In the genomic region with DNA sequence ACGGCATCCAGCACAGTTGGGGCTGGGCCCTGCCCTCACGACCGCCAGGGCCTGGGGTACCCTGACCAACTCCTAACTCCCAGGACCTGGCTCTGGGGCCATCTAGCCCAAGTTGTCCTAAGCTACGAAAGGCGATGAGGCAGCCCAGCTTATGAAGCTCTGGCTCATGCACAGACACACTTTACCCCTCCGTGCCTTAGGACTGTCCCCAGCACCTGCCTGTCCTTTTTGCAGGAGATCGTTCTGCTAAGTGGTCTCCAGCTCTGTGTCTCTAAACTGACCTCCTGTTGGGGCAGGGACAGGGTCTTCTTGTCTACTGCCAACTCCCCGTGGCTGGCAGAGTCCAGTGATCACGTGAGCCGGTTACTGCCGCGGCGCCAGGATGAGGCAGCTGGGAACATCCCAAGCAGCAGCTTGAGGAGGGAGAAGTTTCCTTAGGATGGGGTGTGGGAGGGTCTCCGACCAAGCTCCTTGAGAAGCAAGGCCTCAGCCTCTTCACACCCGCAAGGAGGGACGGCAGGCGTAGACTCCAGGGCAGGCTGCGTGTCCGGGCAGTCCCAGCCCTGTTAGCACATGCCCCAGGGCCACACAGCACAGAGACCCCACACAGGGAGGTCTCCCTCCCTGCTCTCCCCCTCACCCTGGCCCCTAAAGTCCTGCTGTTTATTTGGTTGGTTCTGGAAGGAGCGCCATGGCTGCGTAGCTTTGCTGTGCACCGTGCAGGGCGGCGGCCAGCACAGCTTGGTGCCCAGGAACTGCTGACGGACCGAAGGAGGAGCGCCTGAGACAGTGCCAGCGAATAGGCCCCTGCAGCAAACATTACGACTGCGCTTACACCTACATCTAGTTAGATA, we compare ENCODE assay signal across 12 cellular contexts. TPM values are rescaled to one million over a fixed set of nuclear protein-coding genes. Genes with fewer than 3 reads are reported as not detected.
DNase-seq lines count a peak whose midpoint lies in the region; ATAC-seq, FAIRE-seq and TF ChIP-seq lines count a peak whose summit lies in the region.
"Had no signal": no experiment of that assay in that cellular context is flagged by ENCODE, and none has a peak within 500 bp of the region (broad histone marks: within the 10 kb centered on the region; RNA-seq: fewer than 3 reads in every experiment).

No MANE protein-coding gene starts in this region.

- TF ChIP-seq EP300 in HepG2 (IDR thresholded peaks at IDR 0.05; ENCODE audit: low read depth in 2 of 2, low read length in 2 of 2): no peak
- no peak for TF ChIP-seq EP300 in HepG2 (CRISPR knock-in tag; IDR thresholded peaks at IDR 0.05; ENCODE audit: borderline replicate concordance)

- POLR2A ChIA-PET in HepG2 (lab: Yijun Ruan, JAX): no interaction called here
- POLR2A ChIA-PET in A673 (lab: Charles Lee; ENCODE audit: low non-redundant PET): no interaction called here

- H3K27me3 ChIP-seq in right lobe of liver (no peaks in the 10 kb centered on the region), HepG2 (ENCODE audit: control insufficient read depth in 1 of 2, insufficient read depth in 2 of 2, low read length in 2 of 2) (peaks cover 16 to 89% of the 10 kb centered on the region in 2 experiments), neural progenitor cell (no peaks in the 10 kb centered on the region), A673 (replicated peaks; ENCODE audit: insufficient read depth, low read depth, low read length, poor library complexity) (no peaks in the 10 kb centered on the region)
- no peaks in the 10 kb centered on the region for H3K27me3 ChIP-seq in effector memory CD4-positive, alpha-beta T cell (replicated peaks; ENCODE audit: control insufficient read depth, insufficient read depth, low read length, poor library complexity, severe bottlenecking)

- peaks cover 5% of the 10 kb centered on the region for H3F3A ChIP-seq in neural progenitor cell (ENCODE audit: low read depth)

- in situ Hi-C loops in HepG2 (cut with HindIII; ENCODE audit: extremely low pct_ligation_motif_present, low pct_unique_long_range_greater_than_20kb): no loop called here

- H3K9me3 Mint-ChIP-seq in neural progenitor cell: no peaks in the 10 kb centered on the region
- H3K9me3 Mint-ChIP-seq: stimulated activated memory B cell treated with anti-CD40 and anti-IgM and Interleukin-4, amounts not matched to agents 10 μg/mL and 1 μg/mL and 100 μg/mL, for 72 hours had no signal

- no peak for TF ChIP-seq RAD21 in HepG2 (CRISPR knock-in tag; IDR thresholded peaks at IDR 0.05)

- DNase-seq in right lobe of liver (peak; percentile 14 to 51 (median 45)), HepG2 (ENCODE audit: low spot score) (no peak), ecto neural progenitor cell (ENCODE audit: low spot score) (peak; percentile 43), neural progenitor cell (ENCODE audit: low spot score) (no peak), iPS-NIHi11 (ENCODE audit: low spot score) (no peak), NCI-H446 treated with DMSO at 0.1 percent for 48 hours (lab: John Stamatoyannopoulos, UW) (no peak), A673 (ENCODE audit: low spot score) (no peak)
- no peak for DNase-seq in effector memory CD4-positive, alpha-beta T cell
- DNase-seq: SHP77 treated with DMSO at 0.1 percent for 48 hours; stimulated activated CD4-positive, alpha-beta T cell treated with anti-CD3 and anti-CD28 coated beads, Interleukin-1b, Interleukin-23, amount 100 ng/mL, for 48 hours had no signal

- H3K4me2 ChIP-seq in HepG2 (ENCODE audit: low read depth, low read length): no peak overlapping the region
- H3K4me2 ChIP-seq in neural progenitor cell: no peak overlapping the region

- H3K36me3 ChIP-seq in right lobe of liver: no peaks in the 10 kb centered on the region
- H3K36me3 ChIP-seq in HepG2 (replicated peaks in 1 of 2; ENCODE audit: control insufficient read depth in 1 of 2, insufficient read depth in 2 of 2, low read length in 2 of 2): no peaks in the 10 kb centered on the region
- H3K36me3 ChIP-seq in neural progenitor cell: no peaks in the 10 kb centered on the region
- H3K36me3 ChIP-seq in effector memory CD4-positive, alpha-beta T cell (ENCODE audit: control insufficient read depth, insufficient read depth, low read length): no peaks in the 10 kb centered on the region
- H3K36me3 ChIP-seq in A673 (ENCODE audit: insufficient read depth, low read length, poor library complexity, severe bottlenecking): no peaks in the 10 kb centered on the region

- H3K4me1 Mint-ChIP-seq in neural progenitor cell: peaks cover 12% of the 10 kb centered on the region
- H3K4me1 Mint-ChIP-seq: stimulated activated memory B cell treated with anti-CD40 and anti-IgM and Interleukin-4, amounts not matched to agents 10 μg/mL and 1 μg/mL and 100 μg/mL, for 72 hours had no signal

- H3K27me3 Mint-ChIP-seq in neural progenitor cell (ENCODE audit: insufficient read depth, low read depth): peaks cover 11% of the 10 kb centered on the region

- no peak for TF ChIP-seq CTCF in right lobe of liver (IDR thresholded peaks at IDR 0.05)
- no peak for TF ChIP-seq CTCF in HepG2 (CRISPR knock-in tag; IDR thresholded peaks at IDR 0.05)
- TF ChIP-seq CTCF in neural progenitor cell (IDR thresholded peaks at IDR 0.05): no peak
- no peak for TF ChIP-seq CTCF in A673 (conservative IDR thresholded peaks at IDR 0.05; ENCODE audit: low read depth, low read length)

- no peak overlapping the region for H3K4me3 ChIP-seq in right lobe of liver
- H3K4me3 ChIP-seq in HepG2 (replicated peaks in 1 of 3; ENCODE audit: insufficient read depth in 1 of 3, low read depth in 2 of 3, low read length in 3 of 3): no peak overlapping the region
- no peak overlapping the region for H3K4me3 ChIP-seq in neural progenitor cell
- no peak overlapping the region for H3K4me3 ChIP-seq in effector memory CD4-positive, alpha-beta T cell (ENCODE audit: insufficient read depth, low read depth, low read length, poor library complexity, severe bottlenecking)
- H3K4me3 ChIP-seq in A673 (ENCODE audit: low read depth, low read length, poor library complexity, severe bottlenecking): no peak overlapping the region

- no peaks in the 10 kb centered on the region for H3K36me3 Mint-ChIP-seq in neural progenitor cell
- H3K36me3 Mint-ChIP-seq: stimulated activated memory B cell treated with anti-CD40 and anti-IgM and Interleukin-4, amounts not matched to agents 10 μg/mL and 1 μg/mL and 100 μg/mL, for 72 hours had no signal

- H2AFZ ChIP-seq in HepG2 (ENCODE audit: low read length) (no peak overlapping the region), neural progenitor cell (replicated peaks) (no peak overlapping the region)
- H2AFZ ChIP-seq: parathyroid adenoma had no signal

- H3K27ac Mint-ChIP-seq in neural progenitor cell: peak overlapping the region; percentile 82
- H3K27ac Mint-ChIP-seq: stimulated activated memory B cell treated with anti-CD40 and anti-IgM and Interleukin-4, amounts not matched to agents 10 μg/mL and 1 μg/mL and 100 μg/mL, for 72 hours had no signal

- ATAC-seq in right lobe of liver (no peak), HepG2 (no peak)
- ATAC-seq: stimulated activated memory B cell treated with anti-CD40 and anti-IgM and Interleukin-4, amounts not matched to agents 10 μg/mL and 1 μg/mL and 100 μg/mL, for 72 hours had no signal

- BruUV-seq in HepG2 (replicated peaks; lab: Mats Ljungman, UMichigan): no TSS peak
- BruUV-seq in A673 (replicated peaks; lab: Mats Ljungman, UMichigan): no TSS peak

- H3K79me2 ChIP-seq in HepG2 (ENCODE audit: insufficient read depth, low read length) (no peaks in the 10 kb centered on the region), neural progenitor cell (ENCODE audit: low read depth) (no peaks in the 10 kb centered on the region)
- H3K79me2 ChIP-seq: parathyroid adenoma had no signal

- peak overlapping the region; percentile 15 for H3K4me3 Mint-ChIP-seq in neural progenitor cell
- H3K4me3 Mint-ChIP-seq: stimulated activated memory B cell treated with anti-CD40 and anti-IgM and Interleukin-4, amounts not matched to agents 10 μg/mL and 1 μg/mL and 100 μg/mL, for 72 hours had no signal

- H3K9me3 ChIP-seq in right lobe of liver (no peaks in the 10 kb centered on the region), HepG2 (ENCODE audit: low read length) (no peaks in the 10 kb centered on the region), neural progenitor cell (ENCODE audit: low read depth) (no peaks in the 10 kb centered on the region), A673 (ENCODE audit: low read depth, low read length, poor library complexity, severe bottlenecking) (no peaks in the 10 kb centered on the region)
- no peaks in the 10 kb centered on the region for H3K9me3 ChIP-seq in effector memory CD4-positive, alpha-beta T cell (ENCODE audit: control insufficient read depth, low read length)

- no peak for TF ChIP-seq POLR2A in right lobe of liver (IDR thresholded peaks at IDR 0.05)
- TF ChIP-seq POLR2A in HepG2 (IDR thresholded peaks at IDR 0.05; ENCODE audit: insufficient read depth in 1 of 2, low read depth in 2 of 2, low read length in 2 of 2): no peak

- 87% methylated on average over 12 of the region's 30 CpGs for WGBS in right lobe of liver (ENCODE audit: insufficient coverage, low coverage, low lambda C conversion rate, missing lambda C conversion rate)
- 72% methylated on average over 16 of the region's 30 CpGs for WGBS in HepG2 (ENCODE audit: low lambda C conversion rate)

- CTCF ChIA-PET in HepG2 (lab: Yijun Ruan, JAX; ENCODE audit: low intra/inter-chr PET ratio, low total read pairs) (no interaction called here), A673 (lab: Charles Lee) (no interaction called here)

- H3K4me1 ChIP-seq in right lobe of liver (no peaks in the 10 kb centered on the region), HepG2 (ENCODE audit: insufficient read depth, low read length) (no peaks in the 10 kb centered on the region), neural progenitor cell (no peaks in the 10 kb centered on the region), A673 (ENCODE audit: insufficient read depth, low read length, poor library complexity, severe bottlenecking) (no peaks in the 10 kb centered on the region)
- no peaks in the 10 kb centered on the region for H3K4me1 ChIP-seq in effector memory CD4-positive, alpha-beta T cell (ENCODE audit: control insufficient read depth, insufficient read depth, low read length, poor library complexity, severe bottlenecking)

- H3K9ac ChIP-seq in HepG2 (ENCODE audit: insufficient read depth, low read depth, low read length): no peak overlapping the region
- no peak overlapping the region for H3K9ac ChIP-seq in neural progenitor cell
- H3K9ac ChIP-seq: parathyroid adenoma had no signal

- H4K20me1 ChIP-seq in HepG2 (ENCODE audit: insufficient read depth, low read length): no peaks in the 10 kb centered on the region; the same call in 1 of the 2 replicates
- no peaks in the 10 kb centered on the region for H4K20me1 ChIP-seq in neural progenitor cell (ENCODE audit: low read depth)

- no peak for FAIRE-seq in HepG2 (lab: Jason Lieb, UNC)

- intact Hi-C loops in right lobe of liver (cut with DNase I) (no loop called here), HepG2 (cut with micrococcal nuclease; ENCODE audit: unreplicated experiment) (no loop called here), A673 (cut with micrococcal nuclease; ENCODE audit: unreplicated experiment) (no loop called here)

- H3K27ac ChIP-seq in right lobe of liver (no peak overlapping the region), HepG2 (ENCODE audit: extremely low read length, insufficient read depth, low read length) (no peak overlapping the region), neural progenitor cell (no peak overlapping the region), A673 (ENCODE audit: low read depth, low read length, poor library complexity, severe bottlenecking) (no peak overlapping the region)
- no peak overlapping the region for H3K27ac ChIP-seq in effector memory CD4-positive, alpha-beta T cell (ENCODE audit: insufficient read depth, low read length, poor library complexity, severe bottlenecking)
- H3K27ac ChIP-seq: parathyroid adenoma had no signal

RNA-seq across cellular contexts. Expression of a gene that starts 16.4 kb away (rescaled TPM):
- total RNA-seq in right lobe of liver: 10 to 100 TPM in 1 of 6 experiments, 1 to 10 TPM in 5; 2.3 to 18.6 (median 5.9) TPM
- total RNA-seq in HepG2 (2016; rRNA removed; fragmentation: Illumina TruSeq; extraction: Trizol): 0.66 and 1.2 TPM in 2 replicates
- 0.81 and 1.1 TPM in 2 replicates for total RNA-seq in HepG2 (2016; cell fraction: cytosol; rRNA removed; fragmentation: Illumina TruSeq; extraction: Trizol; ENCODE audit: low read depth)
- 0.56 and 1.0 TPM in 2 replicates for total RNA-seq in HepG2 (2016; cell fraction: insoluble cytoplasmic fraction; rRNA removed; fragmentation: Illumina TruSeq; extraction: Trizol)
- 1.7 and 2.2 TPM in 2 replicates for total RNA-seq in HepG2 (2016; cell fraction: membrane; rRNA removed; fragmentation: Illumina TruSeq; extraction: Trizol)
- total RNA-seq in HepG2 (2016; cell fraction: nucleus; rRNA removed; fragmentation: Illumina TruSeq; extraction: Trizol): 0.31 TPM in 1 of 2 replicates, not detected in the other
- polyA plus RNA-seq in HepG2 (2011; rRNA removed): 0.84 and 1.4 TPM in 2 replicates
- polyA plus RNA-seq in HepG2 (2011; cell fraction: cytosol; rRNA removed): 2.1 and 2.5 TPM in 2 replicates
- 1.2 and 1.8 TPM in 2 replicates for polyA plus RNA-seq in HepG2 (2011; cell fraction: nucleus; rRNA removed)
- polyA plus RNA-seq in HepG2 (2012): 0.23 and 0.79 TPM in 2 replicates
- 1.1 and 1.2 TPM in 2 replicates for polyA plus RNA-seq in HepG2 (2016; cell fraction: cytosol; fragmentation: Illumina TruSeq; extraction: Trizol; ENCODE audit: low read depth)
- polyA plus RNA-seq in HepG2 (2016; cell fraction: insoluble cytoplasmic fraction; fragmentation: Illumina TruSeq; extraction: Trizol; ENCODE audit: low read depth): 0.69 and 0.92 TPM in 2 replicates
- polyA plus RNA-seq in HepG2 (2016; cell fraction: membrane; fragmentation: Illumina TruSeq; extraction: Trizol; ENCODE audit: low read depth): 2.1 TPM in 2 replicates
- polyA plus RNA-seq in HepG2 (2016; cell fraction: nucleus; fragmentation: Illumina TruSeq; extraction: Trizol; ENCODE audit: insufficient read depth, low read depth): 1.2 and 1.3 TPM in 2 replicates
- 2.5 and 12.3 TPM in 2 replicates for polyA minus RNA-seq in HepG2 (2011; rRNA and poly(A)+ RNA removed; ENCODE audit: low replicate concordance)
- 2.9 and 4.6 TPM in 2 replicates for polyA minus RNA-seq in HepG2 (2011; cell fraction: cytosol; rRNA and poly(A)+ RNA removed)
- polyA minus RNA-seq in HepG2 (2011; cell fraction: nucleus; rRNA and poly(A)+ RNA removed): 0.87 and 1.4 TPM in 2 replicates
- total RNA-seq in neural progenitor cell (ENCODE audit: low replicate concordance): 3.6 and 12.9 TPM in 2 replicates
- total RNA-seq in A673 (2021): 16.5 and 18.1 TPM in 2 replicates

Comparison
In these comparisons a context has a peak if more than half of its experiments do, and no peak if none do; other contexts are left out.
1. DNase-seq: peak in right lobe of liver (3 of 3) and ecto neural progenitor cell (single experiment); none in HepG2 (single experiment), neural progenitor cell (single experiment), iPS-NIHi11 (single experiment), effector memory CD4-positive, alpha-beta T cell (0 of 3), NCI-H446 treated with DMSO at 0.1 percent for 48 hours (single experiment) and A673 (single experiment).